In the genomic region with DNA sequence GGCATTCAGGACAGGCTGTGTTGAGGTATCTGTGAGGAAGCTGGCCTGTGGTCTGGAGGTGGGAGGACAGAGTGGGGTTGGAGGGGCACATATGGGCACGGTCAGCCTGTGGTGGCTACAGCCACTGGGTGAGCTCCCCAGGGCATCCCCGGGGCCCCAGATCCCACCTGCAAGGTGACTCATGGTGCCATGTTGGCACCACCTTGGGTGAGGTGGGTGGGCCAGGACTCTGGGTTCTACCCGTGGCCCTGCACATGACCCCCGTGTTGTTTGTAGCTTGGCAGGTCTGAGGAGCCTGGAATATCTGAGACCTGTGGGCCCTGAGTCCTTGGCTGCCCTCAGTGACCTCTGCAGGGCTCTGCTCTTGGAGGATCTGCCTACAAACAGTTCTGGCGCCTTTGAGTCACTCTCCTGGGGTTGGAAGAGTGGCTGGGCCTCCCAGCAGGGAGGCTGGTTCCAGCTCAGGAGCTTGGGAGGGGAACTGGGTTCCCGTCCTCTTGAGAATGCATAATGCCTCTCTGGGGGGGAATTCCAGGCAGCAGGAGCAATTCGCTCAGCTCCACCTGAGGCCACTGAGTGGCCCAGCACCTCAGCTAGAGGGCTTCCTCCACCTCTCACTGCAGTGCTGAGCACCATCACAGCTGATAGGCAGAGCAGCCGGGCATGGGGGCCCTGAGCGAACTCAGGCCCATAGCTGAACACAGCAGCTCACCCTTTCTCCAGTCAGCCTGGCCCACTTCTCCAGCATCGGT, we compare ENCODE assay signal across 16 cellular contexts.
DNase-seq lines count a peak whose midpoint lies in the region; ATAC-seq and TF ChIP-seq lines count a peak whose summit lies in the region.
"Had no signal": no experiment of that assay in that cellular context is flagged by ENCODE, and none has a peak within 500 bp of the region (broad histone marks: within the 10 kb centered on the region; RNA-seq: fewer than 3 reads in every experiment).

No MANE protein-coding gene starts in this region.

- no peak overlapping the region for H2AK5ac ChIP-seq in IMR-90 (ENCODE audit: low read depth, low read length)

- no peak for TF ChIP-seq EP300 in gastroesophageal sphincter (IDR thresholded peaks at IDR 0.05)

- H4K8ac ChIP-seq in IMR-90 (ENCODE audit: low read depth in 2 of 2, low read length in 2 of 2): no peak overlapping the region

- no peaks in the 10 kb centered on the region for H3K9me3 Mint-ChIP-seq in chondrocyte (ENCODE audit: low read depth)
- H3K9me3 Mint-ChIP-seq: central memory CD8-positive, alpha-beta T cell; T-helper 1 cell treated with Interleukin-12 subunit alpha and Interleukin-12 subunit beta and Interleukin-4 antibody, amounts not matched to agents 30 μg/mL and 1 μg/mL, for 36 hours had no signal

- no peaks in the 10 kb centered on the region for H3K9me1 ChIP-seq in IMR-90 (ENCODE audit: insufficient read depth, low read length)

- H3K36me3 ChIP-seq in IMR-90 (ENCODE audit: control insufficient read depth, insufficient read depth, low read length): no peaks in the 10 kb centered on the region
- peaks cover 15% of the 10 kb centered on the region for H3K36me3 ChIP-seq in lower lobe of right lung
- H3K36me3 ChIP-seq in gastroesophageal sphincter: peaks cover 0 to 78% of the 10 kb centered on the region in 2 donors

- H4K20me1 ChIP-seq in IMR-90 (ENCODE audit: insufficient read depth, low read length): no peaks in the 10 kb centered on the region

- no peak overlapping the region for H4K5ac ChIP-seq in IMR-90 (ENCODE audit: low read depth, low read length)

- in situ Hi-C loops in IMR-90 (cut with MboI; ENCODE audit: low sequenced_read_pairs): no loop called here

- no peaks in the 10 kb centered on the region for H3K27me3 Mint-ChIP-seq in chondrocyte (ENCODE audit: low read depth)
- H3K27me3 Mint-ChIP-seq: central memory CD8-positive, alpha-beta T cell had no signal

- no peak overlapping the region for H3K27ac ChIP-seq in IMR-90 (ENCODE audit: insufficient read depth, low read length)
- no peak overlapping the region for H3K27ac ChIP-seq in lower lobe of right lung
- no peak overlapping the region for H3K27ac ChIP-seq in gastroesophageal sphincter

- H3K27ac Mint-ChIP-seq in chondrocyte (ENCODE audit: unreplicated experiment): peak overlapping the region; percentile 36
- H3K27ac Mint-ChIP-seq: T-helper 1 cell treated with Interleukin-12 subunit alpha and Interleukin-12 subunit beta and Interleukin-4 antibody, amounts not matched to agents 30 μg/mL and 1 μg/mL, for 36 hours had no signal

- no peak overlapping the region for H4K91ac ChIP-seq in IMR-90 (ENCODE audit: insufficient read depth, low read depth, low read length)

- dilution Hi-C loops in IMR-90 (cut with HindIII; ENCODE audit: low sequenced_read_pairs, unreplicated experiment): no loop called here

- no peak overlapping the region for H3K4me2 ChIP-seq in IMR-90 (ENCODE audit: low read depth, low read length)

- no peak overlapping the region for H2BK5ac ChIP-seq in IMR-90 (ENCODE audit: low read depth, low read length, poor library complexity, severe bottlenecking)

- H2BK120ac ChIP-seq in IMR-90 (ENCODE audit: low read depth, low read length): no peak overlapping the region

- H3K4me3 ChIP-seq in IMR-90 (ENCODE audit: insufficient read depth, low read depth, low read length) (no peak overlapping the region), lower lobe of right lung (no peak overlapping the region), gastroesophageal sphincter (no peak overlapping the region)

- H3K4me1 Mint-ChIP-seq in chondrocyte (ENCODE audit: low read depth): peaks cover 39% of the 10 kb centered on the region
- H3K4me1 Mint-ChIP-seq: central memory CD8-positive, alpha-beta T cell had no signal

- no peak for TF ChIP-seq CTCF in IMR-90 (conservative IDR thresholded peaks at IDR 0.05; ENCODE audit: low read depth, low read length)
- TF ChIP-seq CTCF in chondrocyte (IDR thresholded peaks at IDR 0.05): no peak
- TF ChIP-seq CTCF in lower lobe of right lung (IDR thresholded peaks at IDR 0.05): no peak
- no peak for TF ChIP-seq CTCF in gastroesophageal sphincter (IDR thresholded peaks at IDR 0.05)

- POLR2A ChIA-PET in IMR-90 (lab: Charles Lee; ENCODE audit: unreplicated experiment): no interaction called here

- intact Hi-C loops in IMR-90 (cut with micrococcal nuclease) (no loop called here), lower lobe of right lung (cut with DNase I) (no loop called here)

- no TSS peak for BruUV-seq in IMR-90 (replicated peaks; lab: Mats Ljungman, UMichigan)

- H3K4ac ChIP-seq in IMR-90 (ENCODE audit: low read depth, low read length): no peak overlapping the region

- no peak for ATAC-seq in IMR-90 (ENCODE audit: low read depth)
- no peak for ATAC-seq in lower lobe of right lung
- no peak for ATAC-seq in GM19328 (IDR thresholded peaks at IDR 0.05; ENCODE audit: unreplicated experiment)
- no peak for ATAC-seq in HG03457 (IDR thresholded peaks at IDR 0.05; ENCODE audit: unreplicated experiment)
- no peak for ATAC-seq in gastroesophageal sphincter

- H3K18ac ChIP-seq in IMR-90 (ENCODE audit: low read depth, low read length): no peak overlapping the region

- H3K36me3 Mint-ChIP-seq in chondrocyte (ENCODE audit: low read depth): peaks cover 26% of the 10 kb centered on the region

- H2AFZ ChIP-seq in IMR-90 (replicated peaks; ENCODE audit: low read length, poor library complexity): no peak overlapping the region

- no peak for TF ChIP-seq RAD21 in IMR-90 (IDR thresholded peaks at IDR 0.05; ENCODE audit: low read length)

- H3K4me3 Mint-ChIP-seq in chondrocyte (ENCODE audit: unreplicated experiment): no peak overlapping the region
- H3K4me3 Mint-ChIP-seq: central memory CD8-positive, alpha-beta T cell; T-helper 1 cell treated with Interleukin-12 subunit alpha and Interleukin-12 subunit beta and Interleukin-4 antibody, amounts not matched to agents 30 μg/mL and 1 μg/mL, for 36 hours had no signal

- H3K4me1 ChIP-seq in IMR-90 (ENCODE audit: control insufficient read depth, insufficient read depth, low read length) (no peaks in the 10 kb centered on the region), lower lobe of right lung (no peaks in the 10 kb centered on the region), gastroesophageal sphincter (no peaks in the 10 kb centered on the region)

- 48% methylated on average over 5 of the region's 10 CpGs; no CpG with 5 or more reads in 1 of the 2 experiments for WGBS in IMR-90 (ENCODE audit: extremely low coverage in 2 of 2, insufficient read length in 1 of 2), 2 experiments
- 80 to 92% methylated on average over 3 of the region's 10 CpGs for WGBS in gastroesophageal sphincter (ENCODE audit: low coverage in 1 of 2), 2 donors

- H3K14ac ChIP-seq in IMR-90 (replicated peaks; ENCODE audit: low read depth, low read length): no peak overlapping the region

- H3K27me3 ChIP-seq in IMR-90 (ENCODE audit: control insufficient read depth, insufficient read depth, low read length) (peaks cover 57% of the 10 kb centered on the region), lower lobe of right lung (ENCODE audit: low read depth) (no peaks in the 10 kb centered on the region), gastroesophageal sphincter (no peaks in the 10 kb centered on the region)

- H3K23ac ChIP-seq in IMR-90 (ENCODE audit: low read depth, low read length): no peak overlapping the region

- TF ChIP-seq POLR2A in IMR-90 (IDR thresholded peaks at IDR 0.05; ENCODE audit: low read depth, low read length) (no peak), gastroesophageal sphincter (IDR thresholded peaks at IDR 0.05) (no peak)

- CTCF ChIA-PET in IMR-90 (lab: Yijun Ruan, JAX): no interaction called here

- peak overlapping the region; percentile 55 for H2AK9ac ChIP-seq in IMR-90 (replicated peaks; ENCODE audit: low read depth, low read length, poor library complexity)

- H3K9ac ChIP-seq in IMR-90 (ENCODE audit: low read depth, low read length): no peak overlapping the region

- no peaks in the 10 kb centered on the region for H3K79me1 ChIP-seq in IMR-90 (ENCODE audit: low read depth in 1 of 2, low read length in 2 of 2)

- no peak overlapping the region for H2BK20ac ChIP-seq in IMR-90 (ENCODE audit: low read depth, low read length)

- no peaks in the 10 kb centered on the region for H3K9me3 ChIP-seq in IMR-90 (ENCODE audit: control insufficient read depth, insufficient read depth, low read length)
- no peaks in the 10 kb centered on the region for H3K9me3 ChIP-seq in lower lobe of right lung
- H3K9me3 ChIP-seq in gastroesophageal sphincter: no peaks in the 10 kb centered on the region

- H3K56ac ChIP-seq in IMR-90 (ENCODE audit: extremely low read depth, insufficient read depth, low read length): no peak overlapping the region

- no peak overlapping the region for H2BK15ac ChIP-seq in IMR-90 (ENCODE audit: low read depth, low read length)

- DNase-seq in Daoy (ENCODE audit: low read depth) (peak; percentile 60), IMR-90 (no peak), chondrocyte (ENCODE audit: low spot score) (peak; percentile 73), lower lobe of right lung (peak; percentile 25), HUDEP-2 (lab: John Stamatoyannopoulos, UW; ENCODE audit: unreplicated experiment in 76 of 76) (no peak)
- DNase-seq: NCI-H1436 treated with DMSO at 0.1 percent for 48 hours; NCI-H345; NK-92 treated with Interleukin-12 subunit alpha and Interleukin-12 subunit beta, amount 100 ng/mL, for 24 hours; SHP77 treated with DMSO at 0.1 percent for 48 hours; stimulated activated CD4-positive, alpha-beta T cell treated with anti-CD3 and anti-CD28 coated beads, Interleukin-4, amount 100 ng/mL, for 24 hours; stimulated activated CD8-positive, alpha-beta memory T cell treated with anti-CD3 and anti-CD28 coated beads, Interleukin-4, amount 100 ng/mL, for 48 hours had no signal

TF ChIP-seq in IMR-90, 13 proteins besides CTCF, POLR2A, EP300 and RAD21 (continues in another document):
- no peak for TF ChIP-seq MAZ (IDR thresholded peaks at IDR 0.05; ENCODE audit: borderline replicate concordance, low read depth, low read length)
- TF ChIP-seq CEBPB (IDR thresholded peaks at IDR 0.05; ENCODE audit: low read depth, low read length): no peak
- TF ChIP-seq, protein P1, sequence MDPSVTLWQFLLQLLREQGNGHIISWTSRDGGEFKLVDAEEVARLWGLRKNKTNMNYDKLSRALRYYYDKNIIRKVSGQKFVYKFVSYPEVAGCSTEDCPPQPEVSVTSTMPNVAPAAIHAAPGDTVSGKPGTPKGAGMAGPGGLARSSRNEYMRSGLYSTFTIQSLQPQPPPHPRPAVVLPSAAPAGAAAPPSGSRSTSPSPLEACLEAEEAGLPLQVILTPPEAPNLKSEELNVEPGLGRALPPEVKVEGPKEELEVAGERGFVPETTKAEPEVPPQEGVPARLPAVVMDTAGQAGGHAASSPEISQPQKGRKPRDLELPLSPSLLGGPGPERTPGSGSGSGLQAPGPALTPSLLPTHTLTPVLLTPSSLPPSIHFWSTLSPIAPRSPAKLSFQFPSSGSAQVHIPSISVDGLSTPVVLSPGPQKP (IDR thresholded peaks at IDR 0.05; ENCODE audit: borderline replicate concordance, low read depth, low read length): no peak
- TF ChIP-seq RCOR1 (IDR thresholded peaks at IDR 0.05; ENCODE audit: insufficient replicate concordance, low read length): no peak
- no peak for TF ChIP-seq NFE2L2 (IDR thresholded peaks at IDR 0.05; ENCODE audit: low read depth, low read length)
- no peak for TF ChIP-seq RFX5 (IDR thresholded peaks at IDR 0.05; ENCODE audit: low read depth, low read length)

Comparison
In these comparisons a context has a peak if more than half of its experiments do, and no peak if none do; other contexts are left out.
1. DNase-seq: peak in Daoy (single experiment), chondrocyte (single experiment) and lower lobe of right lung (single experiment); none in IMR-90 (single experiment) and HUDEP-2 (0 of 76).